ENCODE assay signal across 24 cellular contexts in genomic region chr10:61634711-61635110, GRCh38. TPM values are rescaled to one million over a fixed set of nuclear protein-coding genes. Genes with fewer than 3 reads are reported as not detected.
A peak's percentile ranks its signal among the peaks of the same experiment; 100 is the strongest.
DNase-seq lines count a peak whose midpoint lies in the region; ATAC-seq and TF ChIP-seq lines count a peak whose summit lies in the region.
"Had no signal": no experiment of that assay in that cellular context is flagged by ENCODE, and none has a peak within 500 bp of the region (broad histone marks: within the 10 kb centered on the region; RNA-seq: fewer than 3 reads in every experiment).

No MANE protein-coding gene starts in this region.

- H2AFZ ChIP-seq in ACC112 (ENCODE audit: low read length, unreplicated experiment), result no peak overlapping the region

- peak overlapping the region; percentile 65 for H3K27ac Mint-ChIP-seq in HFFc6
- no peak overlapping the region for H3K27ac Mint-ChIP-seq in glutamatergic neuron (ENCODE audit: unreplicated experiment)
- H3K27ac Mint-ChIP-seq: CD4-positive, alpha-beta memory T cell; memory B cell; natural killer cell treated with Interleukin-12 subunit alpha and Interleukin-12 subunit beta and Interleukin-15 and Interleukin-18, amount 100 ng/mL, for 72 hours; T-helper 1 cell treated with Interleukin-12 subunit alpha and Interleukin-12 subunit beta and Interleukin-4 antibody, amounts not matched to agents 30 μg/mL and 1 μg/mL, for 36 hours had no signal

- no peaks in the 10 kb centered on the region for H3K36me3 Mint-ChIP-seq in HFFc6 (ENCODE audit: low read depth)
- H3K36me3 Mint-ChIP-seq in glutamatergic neuron (ENCODE audit: unreplicated experiment), result no peaks in the 10 kb centered on the region
- H3K36me3 Mint-ChIP-seq: CD4-positive, alpha-beta memory T cell; memory B cell; natural killer cell treated with Interleukin-12 subunit alpha and Interleukin-12 subunit beta and Interleukin-15 and Interleukin-18, amount 100 ng/mL, for 72 hours had no signal

- WGBS in heart right ventricle, 2 donors, result 79% methylated on average over 2 of the region's 2 CpGs

- H3K27ac ChIP-seq in ACC112 (ENCODE audit: low read depth, low read length), result peak overlapping the region; percentile 78
- no peak overlapping the region for H3K27ac ChIP-seq in left lung
- H3K27ac ChIP-seq in heart right ventricle, result no peak overlapping the region
- H3K27ac ChIP-seq: esophagus muscularis mucosa, prostate gland, upper lobe of right lung, VCaP had no signal

- H3K4me3 ChIP-seq in ACC112 (ENCODE audit: low read depth, low read length) (no peak overlapping the region), astrocyte of the spinal cord (ENCODE audit: low read depth, low read length) (no peak overlapping the region), left lung (no peak overlapping the region), heart right ventricle (no peak overlapping the region)
- H3K4me3 ChIP-seq: esophagus muscularis mucosa, prostate gland, upper lobe of right lung had no signal

- ATAC-seq in left lung, result peak; percentile 30
- ATAC-seq in HG02870 (IDR thresholded peaks at IDR 0.05; ENCODE audit: unreplicated experiment), result no peak
- no peak for ATAC-seq in heart right ventricle
- ATAC-seq: natural killer cell treated with Interleukin-12 subunit alpha and Interleukin-12 subunit beta and Interleukin-15 and Interleukin-18, amount 100 ng/mL, for 72 hours; upper lobe of right lung had no signal

- peak; percentile 61 for DNase-seq in HFFc6
- DNase-seq in astrocyte of the spinal cord (ENCODE audit: low read depth, low spot score), result peak; percentile 63
- DNase-seq in left lung, result no peak
- no peak for DNase-seq in glutamatergic neuron
- DNase-seq in GM13977 (ENCODE audit: low spot score), result no peak
- DNase-seq in heart right ventricle, result no peak
- DNase-seq: activated CD8-positive, alpha-beta memory T cell treated with anti-CD3 and anti-CD28 coated beads, Interleukin-2, amount 50 U/mL, for 48 hours; activated effector memory CD4-positive, alpha-beta T cell treated with anti-CD3 and anti-CD28 coated beads, Interleukin-2, amount 50 U/mL, for 16 hours; CD4-positive, alpha-beta memory T cell; effector memory CD4-positive, alpha-beta T cell; KG1; NCI-H1092; NCI-H2081 treated with DMSO at 0.1 percent for 48 hours; NCI-H510A; SHP77; upper lobe of right lung had no signal

- no peaks in the 10 kb centered on the region for H3K36me3 ChIP-seq in ACC112 (ENCODE audit: insufficient read depth, low read length)
- H3K36me3 ChIP-seq in left lung, result no peaks in the 10 kb centered on the region
- H3K36me3 ChIP-seq in heart right ventricle, result no peaks in the 10 kb centered on the region
- H3K36me3 ChIP-seq: esophagus muscularis mucosa, prostate gland, upper lobe of right lung had no signal

- H3K4me3 Mint-ChIP-seq in HFFc6, result peak overlapping the region; percentile 43
- no peak overlapping the region for H3K4me3 Mint-ChIP-seq in glutamatergic neuron (ENCODE audit: unreplicated experiment)
- H3K4me3 Mint-ChIP-seq: CD4-positive, alpha-beta memory T cell; memory B cell; natural killer cell treated with Interleukin-12 subunit alpha and Interleukin-12 subunit beta and Interleukin-15 and Interleukin-18, amount 100 ng/mL, for 72 hours; T-helper 1 cell treated with Interleukin-12 subunit alpha and Interleukin-12 subunit beta and Interleukin-4 antibody, amounts not matched to agents 30 μg/mL and 1 μg/mL, for 36 hours had no signal

- H3K27me3 ChIP-seq in ACC112 (ENCODE audit: insufficient read depth, low read length) (no peaks in the 10 kb centered on the region), left lung (no peaks in the 10 kb centered on the region), heart right ventricle (peaks cover 0 to under 1% (median 0%) of the 10 kb centered on the region in 7 donors)
- H3K27me3 ChIP-seq: esophagus muscularis mucosa, upper lobe of right lung had no signal

- H3K9me3 Mint-ChIP-seq in HFFc6, result no peaks in the 10 kb centered on the region
- no peaks in the 10 kb centered on the region for H3K9me3 Mint-ChIP-seq in glutamatergic neuron (ENCODE audit: unreplicated experiment)
- H3K9me3 Mint-ChIP-seq: CD4-positive, alpha-beta memory T cell; memory B cell; natural killer cell treated with Interleukin-12 subunit alpha and Interleukin-12 subunit beta and Interleukin-15 and Interleukin-18, amount 100 ng/mL, for 72 hours; T-helper 1 cell treated with Interleukin-12 subunit alpha and Interleukin-12 subunit beta and Interleukin-4 antibody, amounts not matched to agents 30 μg/mL and 1 μg/mL, for 36 hours had no signal

- H3K4me1 ChIP-seq in ACC112 (ENCODE audit: control insufficient read depth, insufficient read depth, low read length, unreplicated experiment), result peaks cover 48% of the 10 kb centered on the region
- no peaks in the 10 kb centered on the region for H3K4me1 ChIP-seq in left lung
- H3K4me1 ChIP-seq in heart right ventricle, result no peaks in the 10 kb centered on the region
- H3K4me1 ChIP-seq: prostate gland, upper lobe of right lung had no signal

- H3K27me3 Mint-ChIP-seq in HFFc6 (ENCODE audit: insufficient read depth) (peaks cover 2% of the 10 kb centered on the region; the same call in 1 of the 2 replicates), glutamatergic neuron (ENCODE audit: unreplicated experiment) (no peaks in the 10 kb centered on the region)
- H3K27me3 Mint-ChIP-seq: CD4-positive, alpha-beta memory T cell; natural killer cell treated with Interleukin-12 subunit alpha and Interleukin-12 subunit beta and Interleukin-15 and Interleukin-18, amount 100 ng/mL, for 72 hours had no signal

- no peaks in the 10 kb centered on the region for H3K79me2 ChIP-seq in ACC112 (ENCODE audit: control insufficient read depth, insufficient read depth, low read length, unreplicated experiment)

- in situ Hi-C loops in astrocyte of the spinal cord (cut with HindIII; ENCODE audit: low sequenced_read_pairs) (no loop called here), GM13977 (cut with MboI; ENCODE audit: low pct_unique_long_range_greater_than_20kb, low sequenced_read_pairs, unreplicated experiment) (no loop called here)

- intact Hi-C loops in left lung (cut with DNase I), result no loop called here
- intact Hi-C loops in heart right ventricle (cut with DNase I), result no loop called here

- TF ChIP-seq CTCF in HFFc6 (IDR thresholded peaks at IDR 0.05) (no peak), astrocyte of the spinal cord (IDR thresholded peaks at IDR 0.05; ENCODE audit: low read depth, low read length) (no peak), left lung (IDR thresholded peaks at IDR 0.05) (no peak), glutamatergic neuron (IDR thresholded peaks at IDR 0.05; ENCODE audit: partially characterized antibody, unreplicated experiment) (no peak), GM13977 (IDR thresholded peaks at IDR 0.05; ENCODE audit: extremely low read depth, insufficient read depth, missing control alignments) (no peak), heart right ventricle (IDR thresholded peaks at IDR 0.05) (no peak)

- peaks cover 61% of the 10 kb centered on the region for H3K4me1 Mint-ChIP-seq in HFFc6 (ENCODE audit: low read depth)
- H3K4me1 Mint-ChIP-seq in glutamatergic neuron (ENCODE audit: low read depth, unreplicated experiment), result no peaks in the 10 kb centered on the region
- H3K4me1 Mint-ChIP-seq: CD4-positive, alpha-beta memory T cell; memory B cell had no signal

- H3K9me3 ChIP-seq in left lung, result no peaks in the 10 kb centered on the region
- H3K9me3 ChIP-seq in heart right ventricle, result no peaks in the 10 kb centered on the region
- H3K9me3 ChIP-seq: esophagus muscularis mucosa, prostate gland, upper lobe of right lung had no signal

RNA-seq across cellular contexts. Expression of gene CABCOCO1, which starts 28.0 kb away (rescaled TPM):
- total RNA-seq in HFFc6 (2021; fragmentation: NEBNext Ultra II Directional; extraction: Animal tissue kit (Norgen Biotek cat#: 25700)), result under 1 TPM in 5 of 6 experiments, not detected in 1; 0.15 to 0.45 (median 0.31) TPM
- total RNA-seq in left lung (1 to 10 TPM in 1 of 2 donors, not detected in 1; 3.4 TPM), glutamatergic neuron (ENCODE audit: unreplicated experiment) (not detected), heart right ventricle (not detected)
- under 1 TPM; 0.03 to 0.15 TPM for polyA plus RNA-seq in heart right ventricle
- total RNA-seq: CD4-positive, alpha-beta memory T cell; natural killer cell treated with Interleukin-12 subunit alpha and Interleukin-12 subunit beta and Interleukin-15 and Interleukin-18, amount 100 ng/mL, for 72 hours; upper lobe of right lung had no signal
- polyA plus RNA-seq: CD4-positive, alpha-beta memory T cell had no signal

Comparison
In these comparisons a context has a peak if more than half of its experiments do, and no peak if none do; other contexts are left out.
1. DNase-seq: peak in HFFc6 (single experiment) and astrocyte of the spinal cord (single experiment); none in left lung (0 of 2), glutamatergic neuron (single experiment), GM13977 (single experiment) and heart right ventricle (0 of 2).